11 cellular contexts compared by ENCODE assay signal in the genomic region with DNA sequence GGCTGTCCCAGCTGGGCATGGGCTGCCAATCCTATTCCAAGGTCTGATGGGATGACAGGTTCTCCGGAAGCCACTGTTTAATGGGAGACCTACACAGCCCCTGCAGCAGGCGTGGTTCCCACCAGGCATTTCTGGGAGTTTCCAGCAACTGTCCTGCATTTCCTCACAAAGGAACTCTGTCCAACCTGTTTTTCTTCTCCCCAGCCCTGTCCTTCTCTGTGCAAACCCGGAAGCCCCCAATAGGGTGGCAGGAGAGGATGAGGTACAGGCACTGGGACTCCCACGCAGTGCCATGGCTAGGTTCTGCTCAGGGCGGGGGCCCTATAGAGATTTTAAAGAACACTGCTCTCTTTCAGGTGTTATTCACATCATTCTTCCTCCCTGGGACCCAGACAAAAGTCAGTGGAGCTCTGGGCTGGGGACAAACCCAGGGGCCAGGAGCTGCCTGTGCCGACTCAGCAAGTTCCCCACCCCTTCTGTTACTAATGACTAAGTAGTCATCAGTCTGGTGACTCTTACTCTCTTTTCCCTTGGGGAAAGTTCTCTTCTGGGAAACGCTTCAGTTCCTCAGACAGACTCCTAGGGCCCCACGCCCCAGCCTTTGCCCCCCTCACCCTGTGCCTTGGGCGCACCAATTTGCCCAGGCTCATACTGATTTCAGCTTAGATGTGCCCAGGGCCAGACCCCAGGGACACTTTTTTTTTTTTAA.
A peak's percentile ranks its signal among the peaks of the same experiment; 100 is the strongest.
DNase-seq lines count a peak whose midpoint lies in the region; ATAC-seq and TF ChIP-seq lines count a peak whose summit lies in the region.
"Had no signal": no experiment of that assay in that cellular context is flagged by ENCODE, and none has a peak within 500 bp of the region (broad histone marks: within the 10 kb centered on the region; RNA-seq: fewer than 3 reads in every experiment).

No MANE protein-coding gene starts in this region.

- H3K4me3 ChIP-seq in epithelial cell of esophagus (ENCODE audit: low read length) (no peak overlapping the region), vagina (no peak overlapping the region)

- H3K36me3 Mint-ChIP-seq in activated T-cell treated with anti-CD3 and anti-CD28 coated beads, Interleukin-2, amount 50 U/mL, for 24 hours (ENCODE audit: low read depth): no peaks in the 10 kb centered on the region

- no peaks in the 10 kb centered on the region for H3K27me3 ChIP-seq in vagina

- no peaks in the 10 kb centered on the region for H3K36me3 ChIP-seq in vagina

- no peaks in the 10 kb centered on the region for H3K9me3 Mint-ChIP-seq in activated T-cell treated with anti-CD3 and anti-CD28 coated beads, Interleukin-2, amount 50 U/mL, for 24 hours

- no peak overlapping the region for H3K27ac Mint-ChIP-seq in activated T-cell treated with anti-CD3 and anti-CD28 coated beads, Interleukin-2, amount 50 U/mL, for 24 hours

- H3K4me1 ChIP-seq in vagina: peaks cover 28% of the 10 kb centered on the region

- H3K4me1 Mint-ChIP-seq in activated T-cell treated with anti-CD3 and anti-CD28 coated beads, Interleukin-2, amount 50 U/mL, for 24 hours (ENCODE audit: low read depth): peaks cover 18% of the 10 kb centered on the region

- ATAC-seq in omental fat pad (ENCODE audit: low FRiP score): peak; percentile 74

- TF ChIP-seq POLR2A in vagina (IDR thresholded peaks at IDR 0.05): no peak

- H3K4me3 Mint-ChIP-seq in activated T-cell treated with anti-CD3 and anti-CD28 coated beads, Interleukin-2, amount 50 U/mL, for 24 hours: no peak overlapping the region

- H3K9me3 ChIP-seq in vagina: no peaks in the 10 kb centered on the region

- intact Hi-C loops in vagina (cut with DNase I): no loop called here

- no peak overlapping the region for H3K27ac ChIP-seq in vagina

- DNase-seq in ELF-1 (ENCODE audit: low read depth, low spot score): peak; percentile 88
- peak; percentile 56 for DNase-seq in HK-2 (ENCODE audit: unreplicated experiment)
- peak; percentile 89 for DNase-seq in epithelial cell of esophagus (ENCODE audit: low read depth)
- DNase-seq in omental fat pad (ENCODE audit: low spot score): no peak
- DNase-seq in GM10266 (ENCODE audit: extremely low spot score): no peak
- DNase-seq in vagina (ENCODE audit: extremely low spot score in 2 of 2): no peak
- no peak for DNase-seq in AML-193 (lab: John Stamatoyannopoulos, UW)
- DNase-seq in activated T-cell treated with anti-CD3 and anti-CD28 coated beads, Interleukin-2, amount 50 U/mL, for 24 hours: no peak
- DNase-seq: activated CD8-positive, alpha-beta memory T cell treated with anti-CD3 and anti-CD28 coated beads for 24 hours; anterior cingulate cortex; SHP77 had no signal

- TF ChIP-seq CTCF in epithelial cell of esophagus (IDR thresholded peaks at IDR 0.05; ENCODE audit: insufficient read depth, low read depth, low read length, missing control alignments) (no peak), omental fat pad (IDR thresholded peaks at IDR 0.05) (no peak), GM10266 (IDR thresholded peaks at IDR 0.05; ENCODE audit: control insufficient read depth, insufficient read depth, low read depth, missing control alignments) (no peak), vagina (IDR thresholded peaks at IDR 0.05) (no peak)

- no peaks in the 10 kb centered on the region for H3K27me3 Mint-ChIP-seq in activated T-cell treated with anti-CD3 and anti-CD28 coated beads, Interleukin-2, amount 50 U/mL, for 24 hours

Comparison
In these comparisons a context has a peak if more than half of its experiments do, and no peak if none do; other contexts are left out.
1. DNase-seq: peak in ELF-1 (single experiment), HK-2 (single experiment) and epithelial cell of esophagus (single experiment); none in omental fat pad (single experiment), GM10266 (single experiment), vagina (0 of 2), AML-193 (0 of 2) and activated T-cell treated with anti-CD3 and anti-CD28 coated beads, Interleukin-2, amount 50 U/mL, for 24 hours (single experiment).